13 cellular contexts compared by ENCODE assay signal in genomic region chr3:123446610-123447109, GRCh38. TPM values are rescaled to one million over a fixed set of nuclear protein-coding genes. Genes with fewer than 3 reads are reported as not detected.
DNase-seq lines count a peak whose midpoint lies in the region; ATAC-seq and TF ChIP-seq lines count a peak whose summit lies in the region.
"Had no signal": no experiment of that assay in that cellular context is flagged by ENCODE, and none has a peak within 500 bp of the region (broad histone marks: within the 10 kb centered on the region; RNA-seq: fewer than 3 reads in every experiment).

No MANE protein-coding gene starts in this region.

- CTCF ChIA-PET in activated naive CD4-positive, alpha-beta T cell treated with anti-CD3 and anti-CD28 coated beads, Interleukin-2, amount 10 ng/mL, durations not matched to agents 7 days and 5 days (lab: Charles Lee) = interaction anchor here (1.1 to 3.3 kb wide), 4 partner anchors 44 to 113 kb away, joined by 3 to 19 read pairs (median 3); no protein-coding TSS in a partner anchor
- CTCF ChIA-PET in naive thymus-derived CD4-positive, alpha-beta T cell (lab: Charles Lee) = interaction anchor here (0.7 kb wide), 1 partner anchor 227 kb away, joined by 3 read pairs; no protein-coding TSS in a partner anchor
- CTCF ChIA-PET in RWPE1 (lab: Yijun Ruan, JAX) = interaction anchor here (0.6 to 1.1 kb wide), 4 partner anchors 10 to 441 kb away, joined by 3 to 4 read pairs (median 3); no protein-coding TSS in a partner anchor

- H3K9me3 Mint-ChIP-seq in activated naive CD4-positive, alpha-beta T cell treated with anti-CD3 and anti-CD28 coated beads, Interleukin-2, amount 10 ng/mL, durations not matched to agents 7 days and 5 days = no peaks in the 10 kb centered on the region
- H3K9me3 Mint-ChIP-seq in brain = peaks cover 0 to 3% (median 0%) of the 10 kb centered on the region in 5 experiments
- H3K9me3 Mint-ChIP-seq in naive thymus-derived CD4-positive, alpha-beta T cell = peaks cover 0 to 2% (median 0%) of the 10 kb centered on the region in 11 donors

- no peak overlapping the region for H3K27ac ChIP-seq in naive thymus-derived CD4-positive, alpha-beta T cell (ENCODE audit: low read depth, low read length)
- H3K27ac ChIP-seq in thoracic aorta (peak overlapping the region; percentile 74 to 81), RWPE1 (no peak overlapping the region)
- H3K27ac ChIP-seq: suprapubic skin had no signal

- POLR2A ChIA-PET in naive thymus-derived CD4-positive, alpha-beta T cell (lab: Charles Lee) = no interaction called here
- POLR2A ChIA-PET in RWPE1 (lab: Yijun Ruan, JAX; ENCODE audit: low non-redundant PET) = no interaction called here

- intact Hi-C loops in naive thymus-derived CD4-positive, alpha-beta T cell (cut with micrococcal nuclease) = no loop called here

- DNase-seq in activated naive CD4-positive, alpha-beta T cell treated with anti-CD3 and anti-CD28 coated beads, Interleukin-2, amount 10 ng/mL, durations not matched to agents 7 days and 5 days = no peak
- no peak for DNase-seq in activated naive CD4-positive, alpha-beta T cell (lab: John Stamatoyannopoulos, UW)
- DNase-seq in naive thymus-derived CD4-positive, alpha-beta T cell = no peak
- DNase-seq in thoracic aorta (ENCODE audit: low spot score) (no peak), NCI-H446 (lab: John Stamatoyannopoulos, UW) (no peak), RWPE1 (ENCODE audit: low spot score) (no peak), MG63 (no peak)
- DNase-seq: DND-41; stimulated activated CD4-positive, alpha-beta T cell treated with anti-CD3 and anti-CD28 coated beads, Interleukin-1b, Interleukin-23, amount 100 ng/mL, for 48 hours had no signal

- no peak overlapping the region for H3K4me3 ChIP-seq in naive thymus-derived CD4-positive, alpha-beta T cell (ENCODE audit: low read length)
- H3K4me3 ChIP-seq in thoracic aorta (peak overlapping the region; percentile 89), MG63 (no peak overlapping the region)
- H3K4me3 ChIP-seq: K562 had no signal

- no peaks in the 10 kb centered on the region for H3K36me3 ChIP-seq in naive thymus-derived CD4-positive, alpha-beta T cell (ENCODE audit: control insufficient read depth in 2 of 3, insufficient read depth in 3 of 3, low read length in 3 of 3)
- H3K36me3 ChIP-seq in thoracic aorta = no peaks in the 10 kb centered on the region
- H3K36me3 ChIP-seq in MG63 = no peaks in the 10 kb centered on the region
- H3K36me3 ChIP-seq: suprapubic skin had no signal

- H3K27ac Mint-ChIP-seq in activated naive CD4-positive, alpha-beta T cell treated with anti-CD3 and anti-CD28 coated beads, Interleukin-2, amount 10 ng/mL, durations not matched to agents 7 days and 5 days = no peak overlapping the region
- H3K27ac Mint-ChIP-seq in brain = peak overlapping the region in 4 of 5 experiments; percentile 43 to 98 (median 76)
- H3K27ac Mint-ChIP-seq in naive thymus-derived CD4-positive, alpha-beta T cell = peak overlapping the region in 1 of 9 donors; percentile 68

- H3K36me3 Mint-ChIP-seq in activated naive CD4-positive, alpha-beta T cell treated with anti-CD3 and anti-CD28 coated beads, Interleukin-2, amount 10 ng/mL, durations not matched to agents 7 days and 5 days = no peaks in the 10 kb centered on the region
- peaks cover 3% of the 10 kb centered on the region for H3K36me3 Mint-ChIP-seq in brain
- peaks cover 0 to 4% (median 0%) of the 10 kb centered on the region in 5 donors for H3K36me3 Mint-ChIP-seq in naive thymus-derived CD4-positive, alpha-beta T cell

- ATAC-seq in naive thymus-derived CD4-positive, alpha-beta T cell = no peak
- no peak for ATAC-seq in thoracic aorta (ENCODE audit: insufficient number of reproducible peaks, low FRiP score, low read depth)
- ATAC-seq: K562 had no signal

- no peaks in the 10 kb centered on the region for H3K27me3 ChIP-seq in naive thymus-derived CD4-positive, alpha-beta T cell (ENCODE audit: control insufficient read depth in 2 of 2, insufficient read depth in 2 of 2, low read length in 2 of 2)
- H3K27me3 ChIP-seq in thoracic aorta (replicated peaks; ENCODE audit: insufficient read depth) = no peaks in the 10 kb centered on the region
- H3K27me3 ChIP-seq in MG63 = peaks cover 66% of the 10 kb centered on the region

- H3K27me3 Mint-ChIP-seq in activated naive CD4-positive, alpha-beta T cell treated with anti-CD3 and anti-CD28 coated beads, Interleukin-2, amount 10 ng/mL, durations not matched to agents 7 days and 5 days = peaks cover 88% of the 10 kb centered on the region
- peaks cover 12% of the 10 kb centered on the region for H3K27me3 Mint-ChIP-seq in brain
- H3K27me3 Mint-ChIP-seq in naive thymus-derived CD4-positive, alpha-beta T cell = peaks cover 58 to 71% (median 62%) of the 10 kb centered on the region in 5 donors

- H3K4me1 ChIP-seq in naive thymus-derived CD4-positive, alpha-beta T cell (ENCODE audit: control insufficient read depth in 2 of 2, insufficient read depth in 2 of 2, low read length in 2 of 2) = no peaks in the 10 kb centered on the region
- H3K4me1 ChIP-seq in thoracic aorta (ENCODE audit: control insufficient read depth in 1 of 2, low read depth in 2 of 2) = peaks cover 7 to 45% of the 10 kb centered on the region in 2 donors

- peaks cover 4% of the 10 kb centered on the region for H3K4me1 Mint-ChIP-seq in activated naive CD4-positive, alpha-beta T cell treated with anti-CD3 and anti-CD28 coated beads, Interleukin-2, amount 10 ng/mL, durations not matched to agents 7 days and 5 days
- peaks cover 48% of the 10 kb centered on the region for H3K4me1 Mint-ChIP-seq in brain
- peaks cover 0 to 17% (median 5%) of the 10 kb centered on the region in 7 donors for H3K4me1 Mint-ChIP-seq in naive thymus-derived CD4-positive, alpha-beta T cell

- TF ChIP-seq CTCF in brain (conservative IDR thresholded peaks at IDR 0.05) (no peak), thoracic aorta (IDR thresholded peaks at IDR 0.05) (no peak), RWPE1 (conservative IDR thresholded peaks at IDR 0.05; ENCODE audit: low read depth) (no peak)

- H3K9me3 ChIP-seq in naive thymus-derived CD4-positive, alpha-beta T cell (ENCODE audit: control insufficient read depth in 2 of 3, low read length in 3 of 3) = no peaks in the 10 kb centered on the region
- no peaks in the 10 kb centered on the region for H3K9me3 ChIP-seq in thoracic aorta
- no peaks in the 10 kb centered on the region for H3K9me3 ChIP-seq in MG63
- H3K9me3 ChIP-seq: suprapubic skin had no signal

- H3K4me3 Mint-ChIP-seq in activated naive CD4-positive, alpha-beta T cell treated with anti-CD3 and anti-CD28 coated beads, Interleukin-2, amount 10 ng/mL, durations not matched to agents 7 days and 5 days = peak overlapping the region; percentile 27
- peak overlapping the region; percentile 78 to 92 (median 82) for H3K4me3 Mint-ChIP-seq in brain
- peak overlapping the region; percentile 52 to 87 (median 78) for H3K4me3 Mint-ChIP-seq in naive thymus-derived CD4-positive, alpha-beta T cell

RNA-seq across cellular contexts. Expression of gene ADCY5, which starts 2.2 kb away (rescaled TPM):
- 14.5 TPM for polyA plus RNA-seq in brain (ENCODE audit: insufficient read depth, low read depth, low replicate concordance)
- total RNA-seq in naive thymus-derived CD4-positive, alpha-beta T cell = not detected
- polyA plus RNA-seq in naive thymus-derived CD4-positive, alpha-beta T cell = under 1 TPM in 1 of 2 donors, not detected in 1; 0.07 TPM
- 100 to 1,000 TPM; 104 to 123 TPM for total RNA-seq in thoracic aorta
- total RNA-seq in MG63 (2014; rRNA removed; shearing (Covaris generic); ENCODE audit: low replicate concordance) = not detected in 2 replicates
- total RNA-seq: activated CD8-positive, alpha-beta memory T cell treated with anti-CD3 and anti-CD28 coated beads for 36 hours; K562 had no signal

Comparison
In these comparisons a context has a peak if more than half of its experiments do, and no peak if none do; other contexts are left out.
1. H3K4me3 Mint-ChIP-seq: peak in every context shown above with its lines; median percentile 82 in brain; 78 in naive thymus-derived CD4-positive, alpha-beta T cell; 27 in activated naive CD4-positive, alpha-beta T cell treated with anti-CD3 and anti-CD28 coated beads, Interleukin-2, amount 10 ng/mL, durations not matched to agents 7 days and 5 days.
2. H3K27ac ChIP-seq: peak in thoracic aorta (2 of 2); none in naive thymus-derived CD4-positive, alpha-beta T cell (single experiment) and RWPE1 (single experiment).
3. RNA of gene ADCY5, which starts 2.2 kb away (total RNA-seq): 104 to 123 TPM in thoracic aorta; not detected in naive thymus-derived CD4-positive, alpha-beta T cell and not detected in MG63; every median in the first group is over 10 times any median in the second.